Comparison of ENCODE assay signal across 20 cellular contexts in the genomic region with DNA sequence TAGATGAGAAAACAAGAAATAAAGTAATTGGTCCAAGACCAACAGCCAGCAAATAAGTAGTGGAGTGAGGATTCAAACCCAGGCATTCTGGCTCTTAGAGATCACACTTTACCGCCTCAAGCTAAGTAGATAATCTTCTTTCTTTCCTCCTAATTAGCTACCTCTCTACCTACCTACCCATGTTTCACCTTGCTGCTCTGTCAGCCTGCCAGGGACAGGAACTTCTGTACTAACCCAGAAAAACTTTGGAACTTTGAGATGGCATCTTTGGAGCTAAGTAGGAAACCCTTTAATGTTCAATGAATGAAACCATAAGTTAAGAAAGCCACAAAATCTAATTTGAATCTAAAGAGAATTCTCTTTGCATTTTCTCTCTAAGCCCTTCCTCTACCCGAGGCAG.
DNase-seq lines count a peak whose midpoint lies in the region; ATAC-seq, FAIRE-seq and TF ChIP-seq lines count a peak whose summit lies in the region.
"Had no signal": no experiment of that assay in that cellular context is flagged by ENCODE, and none has a peak within 500 bp of the region (broad histone marks: within the 10 kb centered on the region; RNA-seq: fewer than 3 reads in every experiment).

No MANE protein-coding gene starts in this region.

- H3K27ac ChIP-seq in VCaP (peak overlapping the region; percentile 46), kidney (ENCODE audit: low read depth in 2 of 2, low read length in 2 of 2) (peak overlapping the region; percentile 13 to 41), thyroid gland (peak overlapping the region; percentile 91 to 98 (median 97)), SK-N-SH (ENCODE audit: low read depth in 2 of 2, low read length in 1 of 2) (no peak overlapping the region)

- peaks cover 18% of the 10 kb centered on the region for H3K4me1 Mint-ChIP-seq in activated T-helper 2 cell treated with anti-CD3 and anti-CD28 coated beads, Interferon-gamma antibody, Interleukin-2, Interleukin-4, amounts not matched to agents 10 μg/mL and 5 μg/mL and 100 μg/mL, durations not matched to agents 14 hours and 24 hours and 36 hours (ENCODE audit: low read depth)

- H3K27me3 ChIP-seq in thyroid gland (no peaks in the 10 kb centered on the region), SK-N-SH (ENCODE audit: insufficient read depth) (no peaks in the 10 kb centered on the region)

- no peak for TF ChIP-seq POLR2A in thyroid gland (IDR thresholded peaks at IDR 0.05)

- FAIRE-seq in D721Med (lab: Jason Lieb, UNC) (peak; percentile 77), kidney (lab: Jason Lieb, UNC) (no peak)
- FAIRE-seq: H1 had no signal

- no peaks in the 10 kb centered on the region for H4K20me1 ChIP-seq in SK-N-SH (ENCODE audit: insufficient read depth)

- TF ChIP-seq RAD21 in SK-N-SH (IDR thresholded peaks at IDR 0.05; ENCODE audit: low read length) = no peak

- H3K4me2 ChIP-seq in SK-N-SH = no peak overlapping the region

- H3K4me1 ChIP-seq in kidney (ENCODE audit: control insufficient read depth in 1 of 2, insufficient read depth in 1 of 2, low read depth in 1 of 2, low read length in 2 of 2) = peaks cover 14 to 35% of the 10 kb centered on the region in 2 donors
- H3K4me1 ChIP-seq in thyroid gland = peaks cover 68 to 72% of the 10 kb centered on the region in 2 donors
- H3K4me1 ChIP-seq in SK-N-SH (ENCODE audit: control insufficient read depth in 1 of 2, insufficient read depth in 2 of 2, low read depth in 1 of 2, low read length in 1 of 2) = no peaks in the 10 kb centered on the region
- H3K4me1 ChIP-seq: BE2C had no signal

- H3K9ac ChIP-seq in kidney (ENCODE audit: low read length in 2 of 2) (no peak overlapping the region), SK-N-SH (no peak overlapping the region)

- POLR2A ChIA-PET in SK-N-SH (lab: Yijun Ruan, JAX) = no interaction called here

- H2AFZ ChIP-seq in SK-N-SH (ENCODE audit: low read depth) = no peak overlapping the region

- H3F3A ChIP-seq in SK-N-SH (replicated peaks; ENCODE audit: insufficient read depth) = peaks cover 14% of the 10 kb centered on the region

- no peaks in the 10 kb centered on the region for H3K9me3 ChIP-seq in kidney (ENCODE audit: control insufficient read depth in 1 of 2, low read length in 2 of 2)
- H3K9me3 ChIP-seq in thyroid gland = no peaks in the 10 kb centered on the region
- no peaks in the 10 kb centered on the region for H3K9me3 ChIP-seq in SK-N-SH
- H3K9me3 ChIP-seq: BE2C had no signal

- TF ChIP-seq EP300 in SK-N-SH (IDR thresholded peaks at IDR 0.05; ENCODE audit: borderline replicate concordance in 1 of 2, low read depth in 1 of 2, low read length in 1 of 2) = no peak

- intact Hi-C loops in kidney (cut with DNase I) (no loop called here), thyroid gland (cut with DNase I) (no loop called here), sciatic nerve (cut with DNase I) (no loop called here)
- intact Hi-C loops in activated T-helper 2 cell treated with anti-CD3 and anti-CD28 coated beads, Interferon-gamma antibody, Interleukin-2, Interleukin-4, amounts not matched to agents 10 μg/mL and 5 μg/mL and 100 μg/mL, durations not matched to agents 14 hours and 24 hours and 36 hours (cut with micrococcal nuclease) = no loop called here

- peaks cover 2% of the 10 kb centered on the region for H3K9me3 Mint-ChIP-seq in activated T-helper 2 cell treated with anti-CD3 and anti-CD28 coated beads, Interferon-gamma antibody, Interleukin-2, Interleukin-4, amounts not matched to agents 10 μg/mL and 5 μg/mL and 100 μg/mL, durations not matched to agents 14 hours and 24 hours and 36 hours
- H3K9me3 Mint-ChIP-seq: CD4-positive, CD25-positive, alpha-beta regulatory T cell had no signal

- ATAC-seq in sciatic nerve = no peak
- ATAC-seq: Panc1 had no signal

- H3K4me3 ChIP-seq in kidney (ENCODE audit: low read length in 2 of 2) = no peak overlapping the region
- no peak overlapping the region for H3K4me3 ChIP-seq in thyroid gland (replicated peaks in 1 of 3)
- no peak overlapping the region for H3K4me3 ChIP-seq in SK-N-SH (ENCODE audit: low read depth in 2 of 2, low read length in 1 of 2)

- H3K36me3 ChIP-seq in kidney (ENCODE audit: control insufficient read depth in 1 of 2, insufficient read depth in 2 of 2, low read length in 2 of 2) = no peaks in the 10 kb centered on the region
- H3K36me3 ChIP-seq in thyroid gland = no peaks in the 10 kb centered on the region
- no peaks in the 10 kb centered on the region for H3K36me3 ChIP-seq in SK-N-SH (replicated peaks in 1 of 2; ENCODE audit: control insufficient read depth in 1 of 2, insufficient read depth in 2 of 2, low read length in 1 of 2)
- H3K36me3 ChIP-seq: BE2C had no signal

- TF ChIP-seq CTCF in D721Med (IDR thresholded peaks at IDR 0.05; ENCODE audit: insufficient read depth, missing control alignments) (no peak), VCaP (conservative IDR thresholded peaks at IDR 0.05) (no peak), kidney (IDR thresholded peaks at IDR 0.05; ENCODE audit: borderline replicate concordance, extremely low read depth, insufficient read depth) (no peak), thyroid gland (IDR thresholded peaks at IDR 0.05) (no peak), SK-N-SH (IDR thresholded peaks at IDR 0.05) (no peak)

- H3K9me2 ChIP-seq in SK-N-SH = no peaks in the 10 kb centered on the region

- H3K27ac Mint-ChIP-seq in activated T-helper 2 cell treated with anti-CD3 and anti-CD28 coated beads, Interferon-gamma antibody, Interleukin-2, Interleukin-4, amounts not matched to agents 10 μg/mL and 5 μg/mL and 100 μg/mL, durations not matched to agents 14 hours and 24 hours and 36 hours = no peak overlapping the region

- CTCF ChIA-PET in SK-N-SH (lab: Yijun Ruan, JAX) = interaction anchor here (1.0 kb wide), 1 partner anchor 9 kb away, joined by 3 read pairs; no protein-coding TSS in a partner anchor

- H3K27me3 Mint-ChIP-seq in activated T-helper 2 cell treated with anti-CD3 and anti-CD28 coated beads, Interferon-gamma antibody, Interleukin-2, Interleukin-4, amounts not matched to agents 10 μg/mL and 5 μg/mL and 100 μg/mL, durations not matched to agents 14 hours and 24 hours and 36 hours (ENCODE audit: low read depth) = peaks cover 5% of the 10 kb centered on the region

- no peaks in the 10 kb centered on the region for H3K79me2 ChIP-seq in SK-N-SH (ENCODE audit: insufficient read depth)

- 28 to 41% methylated on average over 2 of the region's 2 CpGs for WGBS in thyroid gland, 2 donors
- WGBS in SK-N-SH (ENCODE audit: low lambda C conversion rate) = 86% methylated on average over 2 of the region's 2 CpGs

- no peak overlapping the region for H3K4me3 Mint-ChIP-seq in activated T-helper 2 cell treated with anti-CD3 and anti-CD28 coated beads, Interferon-gamma antibody, Interleukin-2, Interleukin-4, amounts not matched to agents 10 μg/mL and 5 μg/mL and 100 μg/mL, durations not matched to agents 14 hours and 24 hours and 36 hours (ENCODE audit: low read depth)
- H3K4me3 Mint-ChIP-seq: CD4-positive, CD25-positive, alpha-beta regulatory T cell had no signal

- no peaks in the 10 kb centered on the region for H3K36me3 Mint-ChIP-seq in activated T-helper 2 cell treated with anti-CD3 and anti-CD28 coated beads, Interferon-gamma antibody, Interleukin-2, Interleukin-4, amounts not matched to agents 10 μg/mL and 5 μg/mL and 100 μg/mL, durations not matched to agents 14 hours and 24 hours and 36 hours (ENCODE audit: low read depth)
- H3K36me3 Mint-ChIP-seq: CD4-positive, CD25-positive, alpha-beta regulatory T cell had no signal

- DNase-seq in D721Med (ENCODE audit: insufficient read length, low spot score) (no peak), kidney (no peak), thyroid gland (peak; percentile 81 to 82), sciatic nerve (ENCODE audit: low spot score) (no peak), SK-N-SH (no peak)
- DNase-seq in activated T-helper 2 cell treated with anti-CD3 and anti-CD28 coated beads, Interferon-gamma antibody, Interleukin-2, Interleukin-4, amounts not matched to agents 10 μg/mL and 5 μg/mL and 100 μg/mL, durations not matched to agents 14 hours and 24 hours and 36 hours (ENCODE audit: low spot score) = no peak
- DNase-seq: BE2C; CD4-positive, CD25-positive, alpha-beta regulatory T cell; DMS53; HCEC 1CT; IMR-90; KG1; MM.1S; NCI-H2029 treated with DMSO at 0.1 percent for 48 hours; NCI-H446 treated with DMSO at 0.1 percent for 48 hours; SHP77 treated with DMSO at 0.1 percent for 48 hours; SW 1271 had no signal

TF ChIP-seq in SK-N-SH, 30 proteins besides CTCF, POLR2A, EP300 and RAD21:
- TF ChIP-seq CHD2 (IDR thresholded peaks at IDR 0.05; ENCODE audit: low read length, partially characterized antibody) (no peak), TEAD4 (IDR thresholded peaks at IDR 0.05; ENCODE audit: borderline replicate concordance, insufficient read depth) (no peak), GABPA (IDR thresholded peaks at IDR 0.05; ENCODE audit: low read depth) (no peak), TAF1 (IDR thresholded peaks at IDR 0.05; ENCODE audit: borderline replicate concordance, low read depth, low read length) (no peak), EZH2phosphoT487 (IDR thresholded peaks at IDR 0.05; ENCODE audit: borderline replicate concordance, low read depth) (no peak)
- TF ChIP-seq, protein P1, sequence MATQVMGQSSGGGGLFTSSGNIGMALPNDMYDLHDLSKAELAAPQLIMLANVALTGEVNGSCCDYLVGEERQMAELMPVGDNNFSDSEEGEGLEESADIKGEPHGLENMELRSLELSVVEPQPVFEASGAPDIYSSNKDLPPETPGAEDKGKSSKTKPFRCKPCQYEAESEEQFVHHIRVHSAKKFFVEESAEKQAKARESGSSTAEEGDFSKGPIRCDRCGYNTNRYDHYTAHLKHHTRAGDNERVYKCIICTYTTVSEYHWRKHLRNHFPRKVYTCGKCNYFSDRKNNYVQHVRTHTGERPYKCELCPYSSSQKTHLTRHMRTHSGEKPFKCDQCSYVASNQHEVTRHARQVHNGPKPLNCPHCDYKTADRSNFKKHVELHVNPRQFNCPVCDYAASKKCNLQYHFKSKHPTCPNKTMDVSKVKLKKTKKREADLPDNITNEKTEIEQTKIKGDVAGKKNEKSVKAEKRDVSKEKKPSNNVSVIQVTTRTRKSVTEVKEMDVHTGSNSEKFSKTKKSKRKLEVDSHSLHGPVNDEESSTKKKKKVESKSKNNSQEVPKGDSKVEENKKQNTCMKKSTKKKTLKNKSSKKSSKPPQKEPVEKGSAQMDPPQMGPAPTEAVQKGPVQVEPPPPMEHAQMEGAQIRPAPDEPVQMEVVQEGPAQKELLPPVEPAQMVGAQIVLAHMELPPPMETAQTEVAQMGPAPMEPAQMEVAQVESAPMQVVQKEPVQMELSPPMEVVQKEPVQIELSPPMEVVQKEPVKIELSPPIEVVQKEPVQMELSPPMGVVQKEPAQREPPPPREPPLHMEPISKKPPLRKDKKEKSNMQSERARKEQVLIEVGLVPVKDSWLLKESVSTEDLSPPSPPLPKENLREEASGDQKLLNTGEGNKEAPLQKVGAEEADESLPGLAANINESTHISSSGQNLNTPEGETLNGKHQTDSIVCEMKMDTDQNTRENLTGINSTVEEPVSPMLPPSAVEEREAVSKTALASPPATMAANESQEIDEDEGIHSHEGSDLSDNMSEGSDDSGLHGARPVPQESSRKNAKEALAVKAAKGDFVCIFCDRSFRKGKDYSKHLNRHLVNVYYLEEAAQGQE (IDR thresholded peaks at IDR 0.05; ENCODE audit: low read depth, low read length) = no peak
TF ChIP-seq in SK-N-SH: peak in this region for 0.

Comparison
In these comparisons a context has a peak if more than half of its experiments do, and no peak if none do; other contexts are left out.
1. DNase-seq: peak in thyroid gland (2 of 2); none in D721Med (single experiment), kidney (single experiment), sciatic nerve (single experiment), SK-N-SH (single experiment) and activated T-helper 2 cell treated with anti-CD3 and anti-CD28 coated beads, Interferon-gamma antibody, Interleukin-2, Interleukin-4, amounts not matched to agents 10 μg/mL and 5 μg/mL and 100 μg/mL, durations not matched to agents 14 hours and 24 hours and 36 hours (single experiment).
2. H3K27ac ChIP-seq: peak in VCaP (single experiment), kidney (2 of 2) and thyroid gland (3 of 3); none in SK-N-SH (0 of 2).